ENCODE assay signal across 8 cellular contexts in the genomic region with DNA sequence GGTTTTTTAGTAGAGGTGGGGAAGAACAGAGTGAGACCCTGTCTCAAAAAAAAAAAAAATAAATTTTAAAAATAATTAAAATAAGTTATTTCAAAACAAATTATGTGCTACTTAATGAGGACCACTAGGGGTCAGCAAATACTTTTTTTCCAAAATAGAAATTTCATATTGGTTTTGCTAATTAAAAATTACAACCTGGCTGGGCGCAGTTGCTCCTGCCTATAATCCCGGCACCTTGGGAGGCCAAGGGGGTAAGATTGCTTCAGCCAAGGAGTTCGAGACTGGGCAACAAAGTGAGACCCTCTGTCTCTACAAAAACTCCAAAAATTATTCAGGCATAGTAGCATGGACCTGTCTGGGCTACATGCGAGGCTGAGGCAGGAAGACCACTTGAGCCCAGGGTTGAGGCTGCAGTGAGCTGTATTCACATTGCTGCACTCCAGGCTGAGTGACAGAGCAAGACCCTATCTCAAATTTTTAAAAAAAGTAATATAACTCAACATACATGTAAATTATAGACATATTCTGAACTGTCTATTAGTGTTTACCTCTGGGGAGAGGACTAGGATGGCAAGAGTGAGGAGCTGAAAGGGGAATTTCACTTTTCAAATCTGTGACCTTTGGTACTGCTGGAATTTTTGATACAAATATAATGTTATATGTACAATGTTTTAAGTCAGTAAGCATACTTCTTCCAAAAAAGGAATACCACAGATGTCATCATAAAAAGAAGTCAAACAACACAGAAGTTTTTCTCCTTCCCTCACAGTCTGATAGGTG. TPM values are rescaled to one million over a fixed set of nuclear protein-coding genes. Genes with fewer than 3 reads are reported as not detected.
DNase-seq lines count a peak whose midpoint lies in the region; ATAC-seq, FAIRE-seq and TF ChIP-seq lines count a peak whose summit lies in the region.
"Had no signal": no experiment of that assay in that cellular context is flagged by ENCODE, and none has a peak within 500 bp of the region (broad histone marks: within the 10 kb centered on the region; RNA-seq: fewer than 3 reads in every experiment).

No MANE protein-coding gene starts in this region.

- DNase-seq in ELF-1 (ENCODE audit: low read depth, low spot score) (peak; percentile 11), LoVo (ENCODE audit: low spot score) (peak; percentile 53), brain microvascular endothelial cell (no peak), mesenchymal stem cell (peak; percentile 51), frontal cortex (ENCODE audit: low spot score in 2 of 2) (no peak)

- H2BK12ac ChIP-seq in mesenchymal stem cell (ENCODE audit: low read length in 2 of 2), result no peak overlapping the region

- H3K4me3 ChIP-seq in brain microvascular endothelial cell (ENCODE audit: low read depth, low read length) (no peak overlapping the region), mesenchymal stem cell (ENCODE audit: insufficient read depth in 1 of 2, low read depth in 1 of 2, low read length in 2 of 2) (no peak overlapping the region)

- H3K4ac ChIP-seq in mesenchymal stem cell (ENCODE audit: low read depth in 1 of 2, low read length in 2 of 2), result no peak overlapping the region

- ATAC-seq in HG02763 (IDR thresholded peaks at IDR 0.05; ENCODE audit: unreplicated experiment) (no peak), HG02970 (IDR thresholded peaks at IDR 0.05; ENCODE audit: low FRiP score, unreplicated experiment) (no peak)

- H3K14ac ChIP-seq in mesenchymal stem cell (ENCODE audit: low read length in 2 of 2), result no peak overlapping the region

- no peak overlapping the region for H2BK120ac ChIP-seq in mesenchymal stem cell (ENCODE audit: low read depth, low read length)

- H3K27me3 ChIP-seq in brain microvascular endothelial cell (replicated peaks) (peaks cover 4% of the 10 kb centered on the region), mesenchymal stem cell (ENCODE audit: control insufficient read depth in 1 of 2, insufficient read depth in 1 of 2, low read length in 2 of 2) (peaks cover 0 to 51% of the 10 kb centered on the region in 2 experiments)

- WGBS in mesenchymal stem cell, result 18% methylated on average over 4 of the region's 4 CpGs

- H2BK5ac ChIP-seq in mesenchymal stem cell (ENCODE audit: low read depth, low read length, poor library complexity, severe bottlenecking), result no peak overlapping the region

- no peak for FAIRE-seq in frontal cortex (lab: Jason Lieb, UNC)

- H3K9me3 ChIP-seq in mesenchymal stem cell (ENCODE audit: control insufficient read depth, low read length), result no peaks in the 10 kb centered on the region

- H3K23ac ChIP-seq in mesenchymal stem cell (ENCODE audit: low read length in 2 of 2), result no peak overlapping the region

- no peak overlapping the region for H3K4me2 ChIP-seq in mesenchymal stem cell (ENCODE audit: low read length, poor library complexity, severe bottlenecking)

- no peak overlapping the region for H2BK15ac ChIP-seq in mesenchymal stem cell (ENCODE audit: low read depth, poor library complexity, severe bottlenecking)

- no peaks in the 10 kb centered on the region for H3K36me3 ChIP-seq in brain microvascular endothelial cell (replicated peaks)
- H3K36me3 ChIP-seq in mesenchymal stem cell (ENCODE audit: control insufficient read depth in 1 of 2, insufficient read depth in 2 of 2, low read depth in 1 of 2, low read length in 2 of 2), result no peaks in the 10 kb centered on the region

- no peak overlapping the region for H3K18ac ChIP-seq in mesenchymal stem cell (ENCODE audit: low read depth in 1 of 2, low read length in 2 of 2)

- no peak overlapping the region for H3K27ac ChIP-seq in brain microvascular endothelial cell
- no peak overlapping the region for H3K27ac ChIP-seq in mesenchymal stem cell (ENCODE audit: low read length, poor library complexity, severe bottlenecking)

- H3K4me1 ChIP-seq in mesenchymal stem cell (ENCODE audit: control insufficient read depth, insufficient read depth, low read depth, low read length), result no peaks in the 10 kb centered on the region

- no peak overlapping the region for H4K91ac ChIP-seq in mesenchymal stem cell (ENCODE audit: low read length)

- no peak overlapping the region for H2AK5ac ChIP-seq in mesenchymal stem cell (ENCODE audit: low read length, severe bottlenecking)

- H2AFZ ChIP-seq in mesenchymal stem cell (ENCODE audit: low read depth, low read length), result no peak overlapping the region

- TF ChIP-seq CTCF in brain microvascular endothelial cell (IDR thresholded peaks at IDR 0.05; ENCODE audit: low read depth, low read length, missing control alignments), result peak; percentile 56

- no peaks in the 10 kb centered on the region for H3K79me1 ChIP-seq in mesenchymal stem cell (replicated peaks; ENCODE audit: low read length, poor library complexity, severe bottlenecking)

- in situ Hi-C loops in brain microvascular endothelial cell (cut with HindIII; ENCODE audit: low pct_ligation_motif_present, low sequenced_read_pairs), result no loop called here

- H3K9ac ChIP-seq in mesenchymal stem cell (ENCODE audit: low read length), result no peak overlapping the region

- H4K8ac ChIP-seq in mesenchymal stem cell (ENCODE audit: low read length), result no peak overlapping the region

RNA-seq across cellular contexts. Expression of gene MEIOB, which starts 8.1 kb away (rescaled TPM):
- not detected for polyA plus RNA-seq in mesenchymal stem cell (2013, experiment 1 of 2)
- polyA plus RNA-seq in mesenchymal stem cell (2013, experiment 2 of 2), result not detected
- total RNA-seq in frontal cortex, result 0.41 TPM
- total RNA-seq: T-helper 2 cell treated with Interferon-gamma antibody and Interleukin-4, amounts not matched to agents 100 ng/mL and 5 ng/mL, for 36 hours had no signal

RNA-seq across cellular contexts. Expression of gene FAHD1, which starts 36.9 kb away (rescaled TPM):
- 44.9 TPM for polyA plus RNA-seq in mesenchymal stem cell (2013, experiment 1 of 2)
- 44.5 TPM for polyA plus RNA-seq in mesenchymal stem cell (2013, experiment 2 of 2)
- total RNA-seq in frontal cortex, result 64.0 TPM

RNA-seq across cellular contexts. Expression of gene HAGH, which starts 37.2 kb away (rescaled TPM):
- polyA plus RNA-seq in mesenchymal stem cell (2013, experiment 1 of 2), result 26.1 TPM
- 26.5 TPM for polyA plus RNA-seq in mesenchymal stem cell (2013, experiment 2 of 2)
- total RNA-seq in frontal cortex, result 51.8 TPM

RNA-seq across cellular contexts. Expression of gene HS3ST6, which starts 54.3 kb away (rescaled TPM):
- polyA plus RNA-seq in mesenchymal stem cell (2013, experiment 1 of 2), result not detected
- not detected for polyA plus RNA-seq in mesenchymal stem cell (2013, experiment 2 of 2)
- not detected for total RNA-seq in frontal cortex
- total RNA-seq: T-helper 2 cell treated with Interferon-gamma antibody and Interleukin-4, amounts not matched to agents 100 ng/mL and 5 ng/mL, for 36 hours had no signal

Comparison
In these comparisons a context has a peak if more than half of its experiments do, and no peak if none do; other contexts are left out.
1. DNase-seq: peak in ELF-1 (single experiment), LoVo (single experiment) and mesenchymal stem cell (single experiment); none in brain microvascular endothelial cell (single experiment) and frontal cortex (0 of 2).